Comparison of ENCODE assay signal across 33 cellular contexts in genomic region chr18:25842665-25843064, GRCh38.
"Had no signal": no experiment of that assay in that cellular context is flagged by ENCODE, and none has a peak within 500 bp of the region (broad histone marks: within the 10 kb centered on the region; RNA-seq: fewer than 3 reads in every experiment).

No MANE protein-coding gene starts in this region.

- H3K27me3 ChIP-seq: cardiac muscle cell, colonic mucosa, Peyer's patch had no signal

- H3K4me1 ChIP-seq: colonic mucosa, Peyer's patch had no signal

- DNase-seq: activated CD4-positive, alpha-beta T cell treated with anti-CD3 and anti-CD28 coated beads for 1 hour; activated CD4-positive, alpha-beta T cell treated with anti-CD3 and anti-CD28 coated beads for 48 hours; activated CD4-positive, CD25-positive, alpha-beta regulatory T cell; activated CD8-positive, alpha-beta T cell treated with anti-CD3 and anti-CD28 coated beads for 36 hours; activated effector memory CD4-positive, alpha-beta T cell treated with anti-CD3 and anti-CD28 coated beads, Interleukin-2, amount 50 U/mL, for 16 hours; activated naive CD4-positive, alpha-beta T cell; activated naive CD4-positive, alpha-beta T cell treated with anti-CD3 and anti-CD28 coated beads, Interleukin-2, amount 50 U/mL, for 16 hours; activated naive CD8-positive, alpha-beta T cell treated with anti-CD3 and anti-CD28 coated beads for 36 hours; activated T-cell treated with anti-CD3 and anti-CD28 coated beads, Interleukin-2, amount 50 U/mL, for 1 hour; activated T-cell treated with anti-CD3 and anti-CD28 coated beads, Interleukin-2, amount 50 U/mL, for 72 hours; amniotic stem cell; aorta; colonic mucosa; Kasumi-1; MM.1S; MV-4-11; NCI-H1092 treated with DMSO at 0.1 percent for 48 hours; NCI-H146; NCI-H187; NCI-H2029 treated with DMSO at 0.1 percent for 48 hours; NCI-H2107; NCI-H2171; NCI-H526; NCI-H774; PC-3; Peyer's patch; SIG-M5; T1000; WERI-Rb-1 had no signal

- H3K4me3 ChIP-seq: cardiac muscle cell, colonic mucosa, Peyer's patch had no signal

- H3K36me3 ChIP-seq: cardiac muscle cell, colonic mucosa, Peyer's patch, WERI-Rb-1 had no signal

- H3K9me3 ChIP-seq: colonic mucosa, Peyer's patch had no signal

- ATAC-seq: activated CD8-positive, alpha-beta T cell treated with anti-CD3 and anti-CD28 coated beads for 36 hours; activated T-cell treated with anti-CD3 and anti-CD28 coated beads, Interleukin-2, amount 50 U/mL, for 72 hours; activated T-helper 17 cell treated with anti-CD3 and anti-CD28 coated beads, Interleukin-2, amount 50 U/mL, for 72 hours; PC-3; Right ventricle myocardium inferior had no signal

- H3K27ac ChIP-seq: cardiac muscle cell, colonic mucosa, Peyer's patch, RWPE1, WERI-Rb-1 had no signal
